Comparison of ENCODE assay signal across 9 cellular contexts in the genomic region with DNA sequence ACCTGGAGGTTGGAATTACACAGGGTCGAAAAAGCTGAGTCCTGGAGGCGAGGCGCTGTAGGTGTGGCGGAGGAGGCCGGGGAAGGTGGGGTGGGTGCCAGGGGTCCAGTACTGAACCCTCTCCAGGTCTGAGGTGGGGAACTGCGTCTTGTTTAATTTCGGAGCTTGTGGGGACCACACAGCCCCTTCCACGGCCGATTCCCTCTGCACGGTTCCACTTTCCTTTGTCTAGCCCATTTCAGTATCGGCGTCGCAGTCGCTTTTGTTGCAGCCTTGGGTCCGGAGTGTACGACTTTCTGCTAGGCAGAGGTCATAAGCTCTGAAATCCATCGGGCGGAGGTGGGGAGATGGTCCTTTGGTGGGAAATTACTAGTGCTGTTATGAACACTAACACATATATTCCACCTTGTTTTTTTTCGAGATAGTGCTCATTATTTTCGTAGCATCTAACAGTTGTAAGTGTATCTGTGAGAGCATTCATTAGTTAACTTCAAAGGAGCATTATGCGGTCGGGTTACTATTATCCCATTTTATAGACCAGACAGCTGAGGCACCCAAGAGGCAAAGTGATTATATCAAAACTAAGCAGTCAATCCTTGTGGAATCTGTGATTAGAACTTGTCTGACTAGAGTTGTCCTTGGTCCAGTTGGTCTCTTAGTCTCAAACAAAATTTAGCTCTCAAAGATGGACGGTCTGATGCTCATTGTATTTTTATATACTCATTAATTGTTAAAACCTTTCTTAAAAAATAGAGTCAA. TPM values are rescaled to one million over a fixed set of nuclear protein-coding genes. Genes with fewer than 3 reads are reported as not detected.
DNase-seq lines count a peak whose midpoint lies in the region; ATAC-seq, FAIRE-seq and TF ChIP-seq lines count a peak whose summit lies in the region.
"Had no signal": no experiment of that assay in that cellular context is flagged by ENCODE, and none has a peak within 500 bp of the region (broad histone marks: within the 10 kb centered on the region; RNA-seq: fewer than 3 reads in every experiment).

No MANE protein-coding gene starts in this region.

- H2AFZ ChIP-seq in mammary epithelial cell (ENCODE audit: low read depth, low read length) = peak overlapping the region; percentile 90
- H2AFZ ChIP-seq in HepG2 (ENCODE audit: low read length) = no peak overlapping the region

- no peak overlapping the region for H3K27ac Mint-ChIP-seq in T-helper 2 cell treated with Interferon-gamma antibody and Interleukin-4, amounts not matched to agents 5 μg/mL and 100 μg/mL, for 36 hours
- H3K27ac Mint-ChIP-seq: T-helper 1 cell treated with Interleukin-12 subunit alpha and Interleukin-12 subunit beta and Interleukin-4 antibody, amounts not matched to agents 30 μg/mL and 1 μg/mL, for 36 hours had no signal

- ATAC-seq in HepG2 (no peak; the same call in 2 of the 3 replicates), HG03159 (IDR thresholded peaks at IDR 0.05; ENCODE audit: unreplicated experiment) (no peak)

- peak overlapping the region; percentile 19 for H3K4me3 Mint-ChIP-seq in T-helper 2 cell treated with Interferon-gamma antibody and Interleukin-4, amounts not matched to agents 5 μg/mL and 100 μg/mL, for 36 hours
- H3K4me3 Mint-ChIP-seq: T-helper 1 cell treated with Interleukin-12 subunit alpha and Interleukin-12 subunit beta and Interleukin-4 antibody, amounts not matched to agents 30 μg/mL and 1 μg/mL, for 36 hours had no signal

- H3K9me3 Mint-ChIP-seq in T-helper 2 cell treated with Interferon-gamma antibody and Interleukin-4, amounts not matched to agents 5 μg/mL and 100 μg/mL, for 36 hours = no peaks in the 10 kb centered on the region
- H3K9me3 Mint-ChIP-seq: T-helper 1 cell treated with Interleukin-12 subunit alpha and Interleukin-12 subunit beta and Interleukin-4 antibody, amounts not matched to agents 30 μg/mL and 1 μg/mL, for 36 hours had no signal

- 17% methylated on average over 18 of the region's 23 CpGs for WGBS in mammary epithelial cell (ENCODE audit: low coverage, missing lambda C conversion rate)
- WGBS in HepG2 (ENCODE audit: low lambda C conversion rate) = 53% methylated on average over 19 of the region's 23 CpGs
- 16 to 31% methylated on average over 13 to 23 of the region's 23 CpGs for WGBS in thyroid gland, 2 donors

- TF ChIP-seq EP300 in HepG2 (IDR thresholded peaks at IDR 0.05; ENCODE audit: low read depth in 2 of 2, low read length in 2 of 2) (no peak), HepG2 (CRISPR knock-in tag; IDR thresholded peaks at IDR 0.05; ENCODE audit: borderline replicate concordance) (no peak)

- no peak overlapping the region for H3K27ac ChIP-seq in mammary epithelial cell (ENCODE audit: insufficient read depth, low read depth, low read length)
- H3K27ac ChIP-seq in HepG2 (ENCODE audit: extremely low read length, insufficient read depth, low read length) = no peak overlapping the region
- H3K27ac ChIP-seq in thyroid gland = peak overlapping the region; percentile 89 to 96 (median 95)

- H3K9me3 ChIP-seq in mammary epithelial cell (replicated peaks; ENCODE audit: insufficient read depth, low read length) = no peaks in the 10 kb centered on the region
- H3K9me3 ChIP-seq in HepG2 (ENCODE audit: low read length) = no peaks in the 10 kb centered on the region
- H3K9me3 ChIP-seq in thyroid gland = no peaks in the 10 kb centered on the region

- peak overlapping the region; percentile 41 to 53 (median 47) for H3K4me3 ChIP-seq in mammary epithelial cell (replicated peaks in 1 of 3; ENCODE audit: insufficient read depth in 1 of 3, low read depth in 2 of 3, low read length in 3 of 3)
- peak overlapping the region; percentile 26 to 64 (median 39); a peak in 4 of 6 replicates for H3K4me3 ChIP-seq in HepG2 (replicated peaks in 1 of 3; ENCODE audit: insufficient read depth in 1 of 3, low read depth in 2 of 3, low read length in 3 of 3)
- H3K4me3 ChIP-seq in thyroid gland (replicated peaks in 1 of 3) = peak overlapping the region; percentile 72 to 91 (median 75)

- TF ChIP-seq POLR2A in HepG2 (IDR thresholded peaks at IDR 0.05; ENCODE audit: insufficient read depth in 1 of 2, low read depth in 2 of 2, low read length in 2 of 2) = no peak
- no peak for TF ChIP-seq POLR2A in thyroid gland (IDR thresholded peaks at IDR 0.05)

- H3K36me3 Mint-ChIP-seq in T-helper 2 cell treated with Interferon-gamma antibody and Interleukin-4, amounts not matched to agents 5 μg/mL and 100 μg/mL, for 36 hours (ENCODE audit: low read depth) = no peaks in the 10 kb centered on the region

- H3K4me1 ChIP-seq in mammary epithelial cell (ENCODE audit: insufficient read depth, low read length) = peaks cover 14% of the 10 kb centered on the region
- H3K4me1 ChIP-seq in HepG2 (ENCODE audit: insufficient read depth, low read length) = peaks cover 7% of the 10 kb centered on the region
- peaks cover 27 to 38% of the 10 kb centered on the region in 2 donors for H3K4me1 ChIP-seq in thyroid gland

- DNase-seq in T-helper 2 cell treated with Interferon-gamma antibody and Interleukin-4, amounts not matched to agents 5 μg/mL and 100 μg/mL, for 36 hours (ENCODE audit: low spot score) = no peak
- DNase-seq in T-helper 2 cell = no peak
- DNase-seq in mammary epithelial cell = no peak
- no peak for DNase-seq in HepG2 (ENCODE audit: low spot score)
- peak; percentile 38 to 53 for DNase-seq in thyroid gland
- DNase-seq in activated CD4-positive, CD25-positive, alpha-beta regulatory T cell treated with anti-CD3 and anti-CD28 coated beads, Interleukin-2, amount 50 U/mL, for 72 hours = no peak
- DNase-seq in stimulated activated CD4-positive, alpha-beta T cell treated with anti-CD3 and anti-CD28 coated beads, Interleukin-4, amount 100 ng/mL, for 24 hours = no peak

- H3K4me2 ChIP-seq in mammary epithelial cell (ENCODE audit: insufficient read depth, low read depth, low read length) (peak overlapping the region; percentile 97), HepG2 (ENCODE audit: low read depth, low read length) (peak overlapping the region; percentile 71)

- CTCF ChIA-PET in mammary epithelial cell (lab: Charles Lee; ENCODE audit: low non-redundant PET) (interaction anchor here (0.6 kb wide), 1 partner anchor 42 kb away, joined by 8 read pairs; no protein-coding TSS in a partner anchor), HepG2 (lab: Yijun Ruan, JAX; ENCODE audit: low intra/inter-chr PET ratio, low total read pairs) (no interaction called here)

- dilution Hi-C loops in mammary epithelial cell (cut with HindIII; ENCODE audit: low sequenced_read_pairs) = no loop called here

- H3K4me1 Mint-ChIP-seq in T-helper 2 cell treated with Interferon-gamma antibody and Interleukin-4, amounts not matched to agents 5 μg/mL and 100 μg/mL, for 36 hours (ENCODE audit: low read depth) = no peaks in the 10 kb centered on the region

- in situ Hi-C loops in mammary epithelial cell (cut with MboI; ENCODE audit: low sequenced_read_pairs in 2 of 2) = no loop called here
- in situ Hi-C loops in HepG2 (cut with HindIII; ENCODE audit: extremely low pct_ligation_motif_present, low pct_unique_long_range_greater_than_20kb) = no loop called here

- H3K9ac ChIP-seq in mammary epithelial cell (ENCODE audit: insufficient read depth, low read length) (no peak overlapping the region), HepG2 (ENCODE audit: insufficient read depth, low read depth, low read length) (no peak overlapping the region)

- no peak for TF ChIP-seq CTCF in mammary epithelial cell (conservative IDR thresholded peaks at IDR 0.05 in 1 of 2, IDR thresholded peaks at IDR 0.05 in 1 of 2; ENCODE audit: extremely low read depth in 1 of 2, insufficient read depth in 1 of 2, low read depth in 1 of 2, low read length in 2 of 2)
- TF ChIP-seq CTCF in HepG2 (CRISPR knock-in tag; IDR thresholded peaks at IDR 0.05) = no peak
- TF ChIP-seq CTCF in thyroid gland (IDR thresholded peaks at IDR 0.05) = no peak

- H3K27me3 ChIP-seq in mammary epithelial cell (ENCODE audit: insufficient read depth, low read length) = peaks cover 22% of the 10 kb centered on the region
- H3K27me3 ChIP-seq in HepG2 (ENCODE audit: control insufficient read depth in 1 of 2, insufficient read depth in 2 of 2, low read length in 2 of 2) = peaks cover 4 to 24% of the 10 kb centered on the region in 2 experiments
- H3K27me3 ChIP-seq in thyroid gland = no peaks in the 10 kb centered on the region

- no peaks in the 10 kb centered on the region for H3K79me2 ChIP-seq in mammary epithelial cell (ENCODE audit: insufficient read depth, low read length)
- no peaks in the 10 kb centered on the region for H3K79me2 ChIP-seq in HepG2 (ENCODE audit: insufficient read depth, low read length)

- BruUV-seq in mammary epithelial cell (replicated peaks; lab: Mats Ljungman, UMichigan) (no TSS peak), HepG2 (replicated peaks; lab: Mats Ljungman, UMichigan) (no TSS peak)

- POLR2A ChIA-PET in HepG2 (lab: Yijun Ruan, JAX) = no interaction called here

- no peaks in the 10 kb centered on the region for H3K36me3 ChIP-seq in mammary epithelial cell (ENCODE audit: insufficient read depth, low read length)
- H3K36me3 ChIP-seq in HepG2 (replicated peaks in 1 of 2; ENCODE audit: control insufficient read depth in 1 of 2, insufficient read depth in 2 of 2, low read length in 2 of 2) = no peaks in the 10 kb centered on the region
- H3K36me3 ChIP-seq in thyroid gland = no peaks in the 10 kb centered on the region

- FAIRE-seq in HepG2 (lab: Jason Lieb, UNC) = no peak

- H4K20me1 ChIP-seq in mammary epithelial cell (ENCODE audit: insufficient read depth, low read length) (no peaks in the 10 kb centered on the region), HepG2 (ENCODE audit: insufficient read depth, low read length) (no peaks in the 10 kb centered on the region)

- TF ChIP-seq RAD21 in HepG2 (CRISPR knock-in tag; IDR thresholded peaks at IDR 0.05) = no peak

- intact Hi-C loops in mammary epithelial cell (cut with micrococcal nuclease) (loop anchor here (5.0 kb wide), 1 partner anchor 46 kb away; no protein-coding TSS in a partner anchor), HepG2 (cut with micrococcal nuclease; ENCODE audit: unreplicated experiment) (no loop called here), thyroid gland (cut with DNase I) (no loop called here)

- peaks cover 30% of the 10 kb centered on the region for H3K27me3 Mint-ChIP-seq in T-helper 2 cell treated with Interferon-gamma antibody and Interleukin-4, amounts not matched to agents 5 μg/mL and 100 μg/mL, for 36 hours (ENCODE audit: low read depth)

RNA-seq across cellular contexts. Expression of gene RNF180, which starts 0.7 kb away (rescaled TPM):
- 1 to 10 TPM; 2.9 to 9.3 TPM for total RNA-seq in mammary epithelial cell
- 0.20 TPM for polyA plus RNA-seq in mammary epithelial cell
- 3.3 TPM for polyA minus RNA-seq in mammary epithelial cell
- total RNA-seq in HepG2 (2016; rRNA removed; fragmentation: Illumina TruSeq; extraction: Trizol) = 0.11 and 0.20 TPM in 2 replicates
- total RNA-seq in HepG2 (2016; cell fraction: cytosol; rRNA removed; fragmentation: Illumina TruSeq; extraction: Trizol; ENCODE audit: low read depth) = 0.09 and 0.10 TPM in 2 replicates
- total RNA-seq in HepG2 (2016; cell fraction: insoluble cytoplasmic fraction; rRNA removed; fragmentation: Illumina TruSeq; extraction: Trizol) = 0.03 and 0.13 TPM in 2 replicates
- total RNA-seq in HepG2 (2016; cell fraction: membrane; rRNA removed; fragmentation: Illumina TruSeq; extraction: Trizol) = 0.03 TPM in 1 of 2 replicates, not detected in the other
- 0.41 and 0.56 TPM in 2 replicates for total RNA-seq in HepG2 (2016; cell fraction: nucleus; rRNA removed; fragmentation: Illumina TruSeq; extraction: Trizol)
- 0.04 TPM in 1 of 2 replicates, not detected in the other for polyA plus RNA-seq in HepG2 (2011; rRNA removed)
- polyA plus RNA-seq in HepG2 (2011; cell fraction: cytosol; rRNA removed) = 0.01 and 0.05 TPM in 2 replicates
- polyA plus RNA-seq in HepG2 (2011; cell fraction: nucleus; rRNA removed) = not detected in 2 replicates
- polyA plus RNA-seq in HepG2 (2012) = 0.05 and 0.13 TPM in 2 replicates
- not detected in 2 replicates for polyA plus RNA-seq in HepG2 (2016; cell fraction: cytosol; fragmentation: Illumina TruSeq; extraction: Trizol; ENCODE audit: low read depth)
- not detected in 2 replicates for polyA plus RNA-seq in HepG2 (2016; cell fraction: insoluble cytoplasmic fraction; fragmentation: Illumina TruSeq; extraction: Trizol; ENCODE audit: low read depth)
- not detected in 2 replicates for polyA plus RNA-seq in HepG2 (2016; cell fraction: membrane; fragmentation: Illumina TruSeq; extraction: Trizol; ENCODE audit: low read depth)
- 0.56 TPM in 1 of 2 replicates, not detected in the other for polyA plus RNA-seq in HepG2 (2016; cell fraction: nucleus; fragmentation: Illumina TruSeq; extraction: Trizol; ENCODE audit: insufficient read depth, low read depth)
- not detected in 2 replicates for polyA minus RNA-seq in HepG2 (2011; rRNA and poly(A)+ RNA removed; ENCODE audit: low replicate concordance)
- not detected in 2 replicates for polyA minus RNA-seq in HepG2 (2011; cell fraction: cytosol; rRNA and poly(A)+ RNA removed)
- polyA minus RNA-seq in HepG2 (2011; cell fraction: nucleus; rRNA and poly(A)+ RNA removed) = 0.26 and 0.37 TPM in 2 replicates
- 10 to 100 TPM; 50.5 to 99.0 (median 63.1) TPM for total RNA-seq in thyroid gland

Comparison
In these comparisons a context has a peak if more than half of its experiments do, and no peak if none do; other contexts are left out.
1. DNase-seq: peak in thyroid gland (2 of 2); none in T-helper 2 cell treated with Interferon-gamma antibody and Interleukin-4, amounts not matched to agents 5 μg/mL and 100 μg/mL, for 36 hours (single experiment), T-helper 2 cell (0 of 5), mammary epithelial cell (single experiment), HepG2 (single experiment), activated CD4-positive, CD25-positive, alpha-beta regulatory T cell treated with anti-CD3 and anti-CD28 coated beads, Interleukin-2, amount 50 U/mL, for 72 hours (single experiment) and stimulated activated CD4-positive, alpha-beta T cell treated with anti-CD3 and anti-CD28 coated beads, Interleukin-4, amount 100 ng/mL, for 24 hours (single experiment).
2. H3K27ac ChIP-seq: peak in thyroid gland (3 of 3); none in mammary epithelial cell (single experiment) and HepG2 (single experiment).
3. RNA of gene RNF180, which starts 0.7 kb away (total RNA-seq): 50.5 to 99.0 TPM in thyroid gland; 2.9 to 9.3 TPM in mammary epithelial cell and 0.03 to 0.56 TPM in HepG2; every median in the first group is over 4 times any median in the second.
4. Peak in every context shown above with its lines, with median percentiles within 50 percentile points of each other: H3K4me3 ChIP-seq.